ENCODE assay signal across 11 cellular contexts in genomic region chr17:17698869-17699351, GRCh38. TPM values are rescaled to one million over a fixed set of nuclear protein-coding genes. Genes with fewer than 3 reads are reported as not detected.
DNase-seq lines count a peak whose midpoint lies in the region; ATAC-seq and TF ChIP-seq lines count a peak whose summit lies in the region.
"Had no signal": no experiment of that assay in that cellular context is flagged by ENCODE, and none has a peak within 500 bp of the region (broad histone marks: within the 10 kb centered on the region; RNA-seq: fewer than 3 reads in every experiment).

No MANE protein-coding gene starts in this region.

- no peak overlapping the region for H3K27ac Mint-ChIP-seq in endodermal cell
- H3K27ac Mint-ChIP-seq in osteocyte (ENCODE audit: unreplicated experiment) = peak overlapping the region; percentile 81

- DNase-seq in AG04450 (ENCODE audit: low read depth, low spot score) (no peak), Karpas-422 (no peak), endodermal cell (peak; percentile 69), osteocyte (ENCODE audit: extremely low spot score, unreplicated experiment) (no peak), SIG-M5 (lab: John Stamatoyannopoulos, UW) (no peak), SK-N-DZ (ENCODE audit: low spot score) (no peak)
- no peak for DNase-seq in stimulated activated CD4-positive, alpha-beta T cell treated with anti-CD3 and anti-CD28 coated beads, Interleukin-2, amount 100 ng/mL, for 48 hours
- DNase-seq: activated CD4-positive, CD25-positive, alpha-beta regulatory T cell; NCI-H446 treated with DMSO at 0.1 percent for 48 hours had no signal

- H3K27me3 ChIP-seq in AG04450 (ENCODE audit: control insufficient read depth, insufficient read depth, low read length) (no peaks in the 10 kb centered on the region), Karpas-422 (ENCODE audit: low read length) (no peaks in the 10 kb centered on the region), endodermal cell (ENCODE audit: control insufficient read depth, insufficient read depth, low read length, poor library complexity, severe bottlenecking) (peaks cover 67% of the 10 kb centered on the region)

- H3K36me3 Mint-ChIP-seq in endodermal cell (ENCODE audit: low read depth) = peaks cover 9% of the 10 kb centered on the region
- no peaks in the 10 kb centered on the region for H3K36me3 Mint-ChIP-seq in osteocyte (ENCODE audit: unreplicated experiment)

- ATAC-seq in GM18907 (IDR thresholded peaks at IDR 0.05; ENCODE audit: unreplicated experiment) = no peak

- H3K4me1 ChIP-seq in Karpas-422 (ENCODE audit: low read length) (peaks cover 74% of the 10 kb centered on the region), endodermal cell (ENCODE audit: control insufficient read depth, insufficient read depth, low read length) (peaks cover 27% of the 10 kb centered on the region)

- CTCF ChIA-PET in AG04450 (lab: Charles Lee) = interaction anchor here (0.7 kb wide), 1 partner anchor 42 kb away, joined by 4 read pairs; no protein-coding TSS in a partner anchor

- H3K27ac ChIP-seq in AG04450 (ENCODE audit: low read depth, low read length) (peak overlapping the region; percentile 40), Karpas-422 (ENCODE audit: low read length) (peak overlapping the region; percentile 61), endodermal cell (ENCODE audit: low read depth, low read length) (no peak overlapping the region)

- peak overlapping the region; percentile 56 for H3K9ac ChIP-seq in Karpas-422 (ENCODE audit: low read length)
- H3K9ac ChIP-seq in endodermal cell (ENCODE audit: extremely low read depth, low read length, poor library complexity, severe bottlenecking) = no peak overlapping the region

- peaks cover 55% of the 10 kb centered on the region for H3K4me1 Mint-ChIP-seq in endodermal cell
- peaks cover 82% of the 10 kb centered on the region for H3K4me1 Mint-ChIP-seq in osteocyte (ENCODE audit: unreplicated experiment)

- H3K4me3 Mint-ChIP-seq in endodermal cell = no peak overlapping the region
- no peak overlapping the region for H3K4me3 Mint-ChIP-seq in osteocyte (ENCODE audit: unreplicated experiment)

- no peaks in the 10 kb centered on the region for H3K9me3 Mint-ChIP-seq in endodermal cell
- H3K9me3 Mint-ChIP-seq in osteocyte (ENCODE audit: unreplicated experiment) = no peaks in the 10 kb centered on the region

- no peaks in the 10 kb centered on the region for H3K9me3 ChIP-seq in AG04450 (ENCODE audit: control insufficient read depth, insufficient read depth, low read length)
- no peaks in the 10 kb centered on the region for H3K9me3 ChIP-seq in Karpas-422 (ENCODE audit: low read length)
- no peaks in the 10 kb centered on the region for H3K9me3 ChIP-seq in endodermal cell (ENCODE audit: control insufficient read depth, low read length)

- H3K4me3 ChIP-seq in AG04450 (ENCODE audit: low read depth, low read length) = no peak overlapping the region
- no peak overlapping the region for H3K4me3 ChIP-seq in Karpas-422 (ENCODE audit: low read length)
- H3K4me3 ChIP-seq in endodermal cell (ENCODE audit: low read length) = no peak overlapping the region
- H3K4me3 ChIP-seq: skin epidermis had no signal

- peak overlapping the region; percentile 54 for H3K4me2 ChIP-seq in Karpas-422 (ENCODE audit: low read depth, low read length, poor library complexity, severe bottlenecking)

- H3K27me3 Mint-ChIP-seq in endodermal cell (ENCODE audit: insufficient read depth) (peaks cover 87% of the 10 kb centered on the region), osteocyte (ENCODE audit: unreplicated experiment) (no peaks in the 10 kb centered on the region)

- no peaks in the 10 kb centered on the region for H3K9me2 ChIP-seq in Karpas-422 (replicated peaks; ENCODE audit: insufficient read depth, low read length)

- H4K20me1 ChIP-seq in Karpas-422 (ENCODE audit: insufficient read depth, low read depth, low read length) = peaks cover 3% of the 10 kb centered on the region

- POLR2A ChIA-PET in AG04450 (lab: Yijun Ruan, JAX) = no interaction called here

- no peak overlapping the region for H2AFZ ChIP-seq in Karpas-422 (ENCODE audit: low read length)

- 43 to 62% methylated on average over 5 to 8 of the region's 8 CpGs for WGBS in endodermal cell (ENCODE audit: insufficient coverage in 1 of 2, insufficient read length in 1 of 2), 2 experiments

- TF ChIP-seq CTCF in AG04450 (IDR thresholded peaks at IDR 0.05; ENCODE audit: low read depth, low read length) (no peak), endodermal cell (conservative IDR thresholded peaks at IDR 0.05) (no peak), osteocyte (IDR thresholded peaks at IDR 0.05) (no peak)

- H3K36me3 ChIP-seq in Karpas-422 (ENCODE audit: insufficient read depth, low read length) (no peaks in the 10 kb centered on the region), endodermal cell (ENCODE audit: control insufficient read depth, insufficient read depth, low read length) (peaks cover 13% of the 10 kb centered on the region)

- H3K79me2 ChIP-seq in Karpas-422 (ENCODE audit: low read length) = peaks cover 94% of the 10 kb centered on the region

RNA-seq across cellular contexts. Expression of gene RAI1, which starts 17.7 kb away (rescaled TPM):
- polyA plus RNA-seq in AG04450 (2011; rRNA removed) = 2.1 and 3.2 TPM in 2 replicates
- 4.2 and 5.4 TPM in 2 replicates for polyA minus RNA-seq in AG04450 (2011; rRNA and poly(A)+ RNA removed)
- 18.2 and 35.1 TPM in 2 replicates for total RNA-seq in Karpas-422 (2014; rRNA removed; shearing (Covaris generic); ENCODE audit: low replicate concordance)
- total RNA-seq in endodermal cell (10 to 100 TPM; 35.9 to 42.9 TPM), osteocyte (40.0 and 40.1 TPM in 2 replicates)
- polyA plus RNA-seq in endodermal cell (2013, experiment 1 of 2) = 34.4 TPM
- 37.1 TPM for polyA plus RNA-seq in endodermal cell (2013, experiment 2 of 2)
- polyA plus RNA-seq in SK-N-DZ (2014; cell fraction: cytosol; rRNA removed) = 18.2 and 22.8 TPM in 2 replicates
- polyA plus RNA-seq in SK-N-DZ (2014; cell fraction: nucleus; rRNA removed) = 38.5 and 70.0 TPM in 2 replicates
